7 cellular contexts compared by ENCODE assay signal in the genomic region with DNA sequence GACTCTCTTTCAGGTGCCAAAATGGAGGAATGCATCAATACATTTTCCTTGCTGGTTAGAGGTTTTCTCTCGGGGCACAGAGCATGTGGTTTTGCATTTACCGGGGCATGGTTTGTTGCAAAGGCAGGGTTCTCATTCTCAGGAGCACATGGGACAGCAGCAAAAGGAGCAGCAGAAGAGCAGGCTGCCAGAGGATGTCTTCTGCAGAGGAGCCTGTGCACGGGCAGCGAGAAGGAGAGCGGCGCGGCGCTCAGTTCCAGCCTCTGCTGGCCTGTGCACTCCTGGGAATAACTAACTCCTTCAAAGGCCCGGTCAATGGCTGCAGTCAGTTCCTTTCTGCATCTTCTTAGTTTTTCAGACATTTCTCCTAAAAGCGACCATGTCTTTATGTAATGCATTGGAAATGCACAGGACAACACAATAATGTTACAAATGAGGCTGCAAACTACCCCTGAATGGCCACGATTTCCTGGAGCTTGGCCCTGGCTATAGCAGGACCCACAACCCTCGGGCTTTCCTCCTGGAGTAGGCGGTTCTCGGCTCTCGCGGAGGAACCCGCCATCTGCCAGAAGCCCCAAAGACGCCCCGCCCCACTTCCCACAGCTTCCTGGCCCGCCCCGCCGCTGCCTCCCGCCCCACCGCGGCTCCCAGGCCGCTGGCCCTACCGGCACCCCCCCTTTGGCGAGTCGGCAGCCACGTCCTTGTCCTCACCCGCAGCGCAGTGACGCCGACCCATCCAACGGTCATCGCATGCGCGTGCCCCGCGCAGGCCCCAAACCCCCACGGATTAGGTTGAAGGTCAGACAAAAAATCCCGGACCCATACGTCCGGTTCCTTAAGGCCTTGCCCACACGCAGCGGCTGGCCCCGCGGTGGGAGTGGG. TPM values are rescaled to one million over a fixed set of nuclear protein-coding genes. Genes with fewer than 3 reads are reported as not detected.
DNase-seq lines count a peak whose midpoint lies in the region; ATAC-seq, FAIRE-seq and TF ChIP-seq lines count a peak whose summit lies in the region.

Gene C3orf62, minus strand, starts transcription at position 758 of the 882 bp plus-strand sequence. Its CDS starts 360 bp downstream, at position 398.

- H2BK120ac ChIP-seq in H1 (replicated peaks; ENCODE audit: low read depth, low read length) = no peak within 1 kb of the TSS

- H4K91ac ChIP-seq in H1 (replicated peaks; ENCODE audit: insufficient read length, low read length) = no peak within 1 kb of the TSS

- H3K27me3 Mint-ChIP-seq in memory B cell = no peaks in the 10 kb centered on the region

- no peak within 1 kb of the TSS for H3K14ac ChIP-seq in H1 (ENCODE audit: insufficient read length)

- H3K79me1 ChIP-seq in H1 (ENCODE audit: low read depth, low read length) = no peaks in the 10 kb centered on the region

- peaks cover 10% of the 10 kb centered on the region for H3K36me3 ChIP-seq in MG63
- peaks cover 0 to 13% (median 6%) of the 10 kb centered on the region in 4 experiments; a peak in 3 of 8 replicates for H3K36me3 ChIP-seq in H1 (ENCODE audit: control insufficient read depth in 2 of 4, insufficient read depth in 4 of 4, low read length in 3 of 4)

- DNase-seq in MG63 = peak; percentile 89
- peak; percentile 52 to 66 (median 53) for DNase-seq in activated CD8-positive, alpha-beta memory T cell treated with anti-CD3 and anti-CD28 coated beads for 48 hours (ENCODE audit: low read depth in 2 of 3, low spot score in 2 of 3)
- DNase-seq in H1 (ENCODE audit: low read depth in 1 of 2, low spot score in 2 of 2) = peak; percentile 34 to 73
- DNase-seq in memory B cell (ENCODE audit: low spot score in 2 of 2) = peak; percentile 42 to 56
- peak; percentile 47 to 60 (median 57) for DNase-seq in stimulated activated CD4-positive, alpha-beta T cell treated with anti-CD3 and anti-CD28 coated beads, TNF-alpha, amount 100 ng/mL, for 4 hours (ENCODE audit: low read depth in 3 of 3)
- DNase-seq in GDM1 (lab: John Stamatoyannopoulos, UW) = no peak

- no peak for TF ChIP-seq CTCF in H1 (IDR thresholded peaks at IDR 0.05; ENCODE audit: control extremely low read depth in 1 of 3, insufficient read depth in 1 of 3, low read depth in 1 of 3, low read length in 3 of 3)

- no peak for FAIRE-seq in H1 (lab: Jason Lieb, UNC)

- no peaks in the 10 kb centered on the region for H4K20me1 ChIP-seq in H1 (replicated peaks in 1 of 2; ENCODE audit: control insufficient read depth in 1 of 2, insufficient read depth in 2 of 2, low read length in 2 of 2)

- peak within 1 kb of the TSS; percentile 43 to 59 for H3K4me2 ChIP-seq in H1 (ENCODE audit: insufficient read depth in 1 of 2, low read depth in 2 of 2, low read length in 2 of 2)

- ATAC-seq in GM19025 (IDR thresholded peaks at IDR 0.05; ENCODE audit: low read depth, unreplicated experiment) (peak; percentile 63), memory B cell (ENCODE audit: low read depth) (peak; percentile 90)

- H3K4me3 ChIP-seq in MG63 = peak within 1 kb of the TSS; percentile 49
- H3K4me3 ChIP-seq in H1 (ENCODE audit: extremely low read depth in 1 of 4, insufficient read depth in 2 of 4, low read depth in 3 of 4, low read length in 4 of 4) = peak within 1 kb of the TSS; percentile 25 to 55 (median 36)

- TF ChIP-seq EP300 in H1 (IDR thresholded peaks at IDR 0.05; ENCODE audit: borderline replicate concordance in 1 of 2, low read depth in 2 of 2, low read length in 2 of 2) = no peak

- H2AFZ ChIP-seq in H1 (ENCODE audit: low read length) = peak within 1 kb of the TSS; percentile 67

- H4K8ac ChIP-seq in H1 (ENCODE audit: extremely low read depth, insufficient read depth, low read length) = peak within 1 kb of the TSS; percentile 91

- no peak within 1 kb of the TSS for H2BK12ac ChIP-seq in H1 (ENCODE audit: low read depth, low read length)

- H3K4ac ChIP-seq in H1 (replicated peaks; ENCODE audit: insufficient read length, low read depth, low read length) = no peak within 1 kb of the TSS

- H3K4me3 Mint-ChIP-seq in memory B cell = peak within 1 kb of the TSS; percentile 92

- H3K27me3 ChIP-seq in MG63 (no peaks in the 10 kb centered on the region), H1 (replicated peaks in 1 of 4; ENCODE audit: control insufficient read depth in 3 of 4, extremely low read depth in 1 of 4, insufficient read depth in 3 of 4, low read length in 3 of 4) (no peaks in the 10 kb centered on the region)

- H2BK15ac ChIP-seq in H1 (ENCODE audit: low read length) = no peak within 1 kb of the TSS

- H3K9me3 Mint-ChIP-seq in memory B cell = no peaks in the 10 kb centered on the region

- no peaks in the 10 kb centered on the region for H3K9me3 ChIP-seq in MG63
- H3K9me3 ChIP-seq in H1 (ENCODE audit: insufficient read depth in 2 of 2, low read depth in 1 of 2, low read length in 1 of 2) = no peaks in the 10 kb centered on the region

- CTCF ChIA-PET in H1 (lab: Charles Lee; ENCODE audit: partially characterized antibody) = interaction anchor here (0.6 to 1.3 kb wide), 3 partner anchors 14 to 358 kb away, joined by 3 read pairs; no protein-coding TSS in a partner anchor

- peak within 1 kb of the TSS; percentile 96 for H3K27ac Mint-ChIP-seq in memory B cell

- peak within 1 kb of the TSS; percentile 32; the same call in 1 of the 2 replicates for H3K18ac ChIP-seq in H1 (ENCODE audit: extremely low read depth, low read length)

- H3K79me2 ChIP-seq in H1 (ENCODE audit: control insufficient read depth in 1 of 2, insufficient read depth in 2 of 2, low read length in 2 of 2) = no peaks in the 10 kb centered on the region

- H3K4me1 Mint-ChIP-seq in memory B cell = peaks cover 9% of the 10 kb centered on the region

- no peak within 1 kb of the TSS for H3K56ac ChIP-seq in H1 (replicated peaks; ENCODE audit: insufficient read length, low read depth, low read length)

- peak within 1 kb of the TSS; percentile 30; the same call in 1 of the 2 replicates for H3K27ac ChIP-seq in H1 (ENCODE audit: low read depth, low read length)

- no peaks in the 10 kb centered on the region for H3K23me2 ChIP-seq in H1 (ENCODE audit: low read depth, low read length)

- H2AK5ac ChIP-seq in H1 (ENCODE audit: low read depth, low read length) = no peak within 1 kb of the TSS

- H4K5ac ChIP-seq in H1 (ENCODE audit: insufficient read length, low read depth, low read length) = no peak within 1 kb of the TSS

- POLR2A ChIA-PET in H1 (lab: Charles Lee; ENCODE audit: partially characterized antibody) = interaction anchor here (0.8 to 1.4 kb wide), 6 partner anchors 11 to 192 kb away, joined by 3 to 5 read pairs (median 4); partner anchors contain the start of gene QRICH1

- peaks cover 6% of the 10 kb centered on the region for H3K36me3 Mint-ChIP-seq in memory B cell

- H3K4me1 ChIP-seq in H1 (replicated peaks in 1 of 4; ENCODE audit: control insufficient read depth in 3 of 4, insufficient read depth in 4 of 4, low read length in 3 of 4) = peaks cover 0 to 4% (median 1%) of the 10 kb centered on the region in 4 experiments; a peak in 3 of 7 replicates

- H3K23ac ChIP-seq in H1 (ENCODE audit: insufficient read length) = no peak within 1 kb of the TSS

- WGBS in H1 (ENCODE audit: extremely low coverage in 1 of 2, insufficient coverage in 1 of 2, insufficient read length in 1 of 2, insufficient replicate concordance in 2 of 2, low coverage in 1 of 2, low lambda C conversion rate in 2 of 2, missing lambda C conversion rate in 1 of 2), 2 experiments = 47% methylated on average over 38 of the region's 48 CpGs; no CpG with 5 or more reads in 1 of the 2 experiments

- peak; percentile 39 to 51 for TF ChIP-seq POLR2A in H1 (IDR thresholded peaks at IDR 0.05; ENCODE audit: control extremely low read depth in 1 of 2, low read depth in 2 of 2, low read length in 2 of 2)

- H2BK20ac ChIP-seq in H1 (ENCODE audit: low read length) = no peak within 1 kb of the TSS

- TF ChIP-seq RAD21 in H1 (IDR thresholded peaks at IDR 0.05 in 1 of 2, conservative IDR thresholded peaks at IDR 0.05 in 1 of 2; ENCODE audit: low read depth in 2 of 2, low read length in 2 of 2) = no peak

- peak within 1 kb of the TSS in 3 of 4 experiments; percentile 10 to 18 (median 15); a peak in 4 of 7 replicates for H3K9ac ChIP-seq in H1 (replicated peaks in 1 of 4; ENCODE audit: extremely low read depth in 1 of 4, low read depth in 3 of 4, low read length in 3 of 4)

- H2BK5ac ChIP-seq in H1 (ENCODE audit: low read depth, low read length) = no peak within 1 kb of the TSS

TF ChIP-seq in H1, 55 proteins besides CTCF, POLR2A, EP300 and RAD21 (continues in another document):
- TF ChIP-seq SP1 (IDR thresholded peaks at IDR 0.05; ENCODE audit: low read depth, low read length) (no peak), GTF2F1 (IDR thresholded peaks at IDR 0.05; ENCODE audit: borderline replicate concordance, low read depth, low read length) (no peak), EZH2 (IDR thresholded peaks at IDR 0.05; ENCODE audit: low read depth, low read length, severe bottlenecking) (no peak), FOSL1 (IDR thresholded peaks at IDR 0.05; ENCODE audit: insufficient read depth, low read depth, low read length) (no peak), CTBP2 (IDR thresholded peaks at IDR 0.05; ENCODE audit: borderline replicate concordance, insufficient read depth, insufficient read length, low read length) (no peak), KDM5A (IDR thresholded peaks at IDR 0.05; ENCODE audit: low read length) (no peak), BCL11A (IDR thresholded peaks at IDR 0.05; ENCODE audit: low read depth in 2 of 2, low read length in 2 of 2) (no peak), TAF1 (IDR thresholded peaks at IDR 0.05; ENCODE audit: low read depth, low read length) (peak; percentile 51)
- TF ChIP-seq, protein P1, sequence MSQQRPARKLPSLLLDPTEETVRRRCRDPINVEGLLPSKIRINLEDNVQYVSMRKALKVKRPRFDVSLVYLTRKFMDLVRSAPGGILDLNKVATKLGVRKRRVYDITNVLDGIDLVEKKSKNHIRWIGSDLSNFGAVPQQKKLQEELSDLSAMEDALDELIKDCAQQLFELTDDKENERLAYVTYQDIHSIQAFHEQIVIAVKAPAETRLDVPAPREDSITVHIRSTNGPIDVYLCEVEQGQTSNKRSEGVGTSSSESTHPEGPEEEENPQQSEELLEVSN (IDR thresholded peaks at IDR 0.05) = peak; percentile 20; the same call in 1 of the 2 replicates

RNA-seq across cellular contexts. Expression of gene C3orf62, which starts in this region (rescaled TPM):
- 1.4 and 2.7 TPM in 2 replicates for total RNA-seq in MG63 (2014; rRNA removed; shearing (Covaris generic); ENCODE audit: low replicate concordance)
- 3.0 and 3.2 TPM in 2 replicates for total RNA-seq in H1 (2021; fragmentation: NEBNext Ultra II Directional; extraction: Animal tissue kit (Norgen Biotek cat#: 25700))
- polyA plus RNA-seq in H1 (2011; rRNA removed) = 1.1 and 1.4 TPM in 2 replicates
- 1.9 TPM for polyA plus RNA-seq in H1 (2011; cell fraction: cytosol; rRNA removed)
- polyA plus RNA-seq in H1 (2011; cell fraction: nucleus; rRNA removed) = 4.2 TPM
- 2.0 to 2.8 TPM (median 2.2 TPM) in 4 replicates for polyA plus RNA-seq in H1 (2012, experiment 1 of 2)
- polyA plus RNA-seq in H1 (2012, experiment 2 of 2) = 0.51 TPM
- 4.5 TPM for polyA plus RNA-seq in H1 (2013, experiment 1 of 2)
- 2.9 TPM for polyA plus RNA-seq in H1 (2013, experiment 2 of 2)
- 2.7 and 3.1 TPM in 2 replicates for polyA minus RNA-seq in H1 (2011; rRNA and poly(A)+ RNA removed)
- polyA minus RNA-seq in H1 (2011; cell fraction: cytosol; rRNA and poly(A)+ RNA removed) = 0.81 TPM
- 3.8 TPM for polyA minus RNA-seq in H1 (2011; cell fraction: nucleus; rRNA and poly(A)+ RNA removed)
